Comparison of ENCODE assay signal across 16 cellular contexts in the genomic region with DNA sequence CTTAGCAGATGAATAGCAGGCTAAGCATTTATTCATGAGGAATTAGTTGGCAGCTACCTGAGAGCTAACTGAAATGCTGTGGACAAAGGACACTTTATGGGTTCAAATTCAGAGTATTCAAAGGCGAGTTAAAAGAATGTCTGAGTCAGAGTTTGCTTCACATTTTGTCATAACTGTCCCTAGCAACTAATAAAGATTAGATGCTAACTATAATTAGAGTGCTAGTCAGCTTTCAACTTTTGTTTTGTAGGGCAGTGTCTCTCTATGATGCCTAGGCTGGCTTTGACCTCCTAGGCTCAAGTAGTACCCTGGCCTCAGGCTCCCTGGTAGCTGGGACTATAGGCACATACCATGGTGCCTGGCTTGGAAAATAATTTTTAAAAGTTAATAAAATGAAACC. TPM values are rescaled to one million over a fixed set of nuclear protein-coding genes. Genes with fewer than 3 reads are reported as not detected.
DNase-seq lines count a peak whose midpoint lies in the region; ATAC-seq, FAIRE-seq and TF ChIP-seq lines count a peak whose summit lies in the region.
"Had no signal": no experiment of that assay in that cellular context is flagged by ENCODE, and none has a peak within 500 bp of the region (broad histone marks: within the 10 kb centered on the region; RNA-seq: fewer than 3 reads in every experiment).

No MANE protein-coding gene starts in this region.

- WGBS in GM23248 (ENCODE audit: low coverage in 1 of 2, low lambda C conversion rate in 2 of 2, missing lambda C conversion rate in 2 of 2), 2 experiments: 12 to 15% methylated on average over 1 of the region's 1 CpG
- 45 to 65% methylated on average over 1 of the region's 1 CpG for WGBS in body of pancreas, 2 donors

- intact Hi-C loops in body of pancreas (cut with DNase I): loop anchor here (5.0 kb wide), 1 partner anchor 144 kb away; no protein-coding TSS in a partner anchor

- in situ Hi-C loops in GM23248 (cut with MboI): no loop called here

- H3K9me3 ChIP-seq in GM23248 (ENCODE audit: low read depth) (no peaks in the 10 kb centered on the region), body of pancreas (no peaks in the 10 kb centered on the region)
- H3K9me3 ChIP-seq: Peyer's patch had no signal

- DNase-seq in GM23248 (peak; percentile 72), body of pancreas (no peak), kidney tubule cell (ENCODE audit: low spot score) (peak; percentile 66), HK-2 (ENCODE audit: unreplicated experiment) (no peak), germinal center (ENCODE audit: low spot score) (no peak), HTR-8/SVneo (ENCODE audit: insufficient read length, low spot score) (no peak), kidney glomerular epithelial cell (lab: John Stamatoyannopoulos, UW) (no peak)
- DNase-seq: activated CD4-positive, alpha-beta T cell treated with anti-CD3 and anti-CD28 coated beads, Interleukin-2, amount 50 U/mL, for 1 hour; NCI-H2029; NCI-H526 treated with DMSO at 0.1 percent for 48 hours; Peyer's patch; stimulated activated CD4-positive, alpha-beta T cell treated with anti-CD3 and anti-CD28 coated beads, Interleukin-2, amount 100 ng/mL, for 48 hours; T-helper 2 cell had no signal

- no peak for TF ChIP-seq CTCF in body of pancreas (IDR thresholded peaks at IDR 0.05)

- H3K4me1 ChIP-seq in ACC112 (ENCODE audit: control insufficient read depth, insufficient read depth, low read length, unreplicated experiment) (peaks cover 42% of the 10 kb centered on the region), GM23248 (ENCODE audit: insufficient read depth) (peaks cover 48% of the 10 kb centered on the region), body of pancreas (peaks cover 44% of the 10 kb centered on the region)

- FAIRE-seq in HTR-8/SVneo (lab: Jason Lieb, UNC): no peak
- FAIRE-seq: GM12892 had no signal

- H3K27ac ChIP-seq in ACC112 (ENCODE audit: low read depth, low read length) (peak overlapping the region; percentile 50), GM23248 (peak overlapping the region; percentile 63), body of pancreas (peak overlapping the region in 3 of 4 donors; percentile 60 to 96 (median 61))
- H3K27ac ChIP-seq: KMS-11, Peyer's patch had no signal

- H3K79me2 ChIP-seq in ACC112 (ENCODE audit: control insufficient read depth, insufficient read depth, low read length, unreplicated experiment): peaks cover 73% of the 10 kb centered on the region
- peaks cover 94% of the 10 kb centered on the region for H3K79me2 ChIP-seq in GM23248 (ENCODE audit: insufficient read depth)

- peaks cover 63% of the 10 kb centered on the region for H3K36me3 ChIP-seq in ACC112 (ENCODE audit: insufficient read depth, low read length)
- H3K36me3 ChIP-seq in GM23248 (ENCODE audit: low read depth): peaks cover 58% of the 10 kb centered on the region
- H3K36me3 ChIP-seq in body of pancreas (replicated peaks in 1 of 2; ENCODE audit: insufficient read depth in 1 of 2, low read depth in 2 of 2): peaks cover 8 to 9% of the 10 kb centered on the region in 2 donors

- no peak overlapping the region for H2AFZ ChIP-seq in ACC112 (ENCODE audit: low read length, unreplicated experiment)
- H2AFZ ChIP-seq in GM23248: no peak overlapping the region

- peak; percentile 2 for ATAC-seq in body of pancreas

- H3K4me3 ChIP-seq in ACC112 (ENCODE audit: low read depth, low read length): peak overlapping the region; percentile 52; the same call in 1 of the 2 replicates
- H3K4me3 ChIP-seq in GM23248: peak overlapping the region; percentile 14; the same call in 1 of the 2 replicates
- no peak overlapping the region for H3K4me3 ChIP-seq in body of pancreas
- H3K4me3 ChIP-seq: Peyer's patch had no signal

- H3F3A ChIP-seq in GM23248 (ENCODE audit: insufficient read depth): peaks cover 23% of the 10 kb centered on the region; the same call in 1 of the 2 replicates

- peak overlapping the region; percentile 33 for H3K4me2 ChIP-seq in GM23248 (ENCODE audit: unreplicated experiment)
- H3K4me2 ChIP-seq: KMS-11 had no signal

- H4K20me1 ChIP-seq in GM23248 (ENCODE audit: insufficient read depth): peaks cover 10% of the 10 kb centered on the region

- H3K27me3 ChIP-seq in ACC112 (ENCODE audit: insufficient read depth, low read length) (no peaks in the 10 kb centered on the region), GM23248 (replicated peaks; ENCODE audit: insufficient read depth) (no peaks in the 10 kb centered on the region), body of pancreas (no peaks in the 10 kb centered on the region)
- H3K27me3 ChIP-seq: Peyer's patch had no signal

- no peaks in the 10 kb centered on the region for H3K9me2 ChIP-seq in GM23248 (ENCODE audit: insufficient read depth)

- peak overlapping the region; percentile 11; the same call in 1 of the 2 replicates for H3K9ac ChIP-seq in GM23248
- H3K9ac ChIP-seq: KMS-11 had no signal

- no peak for TF ChIP-seq POLR2A in body of pancreas (IDR thresholded peaks at IDR 0.05)

RNA-seq across cellular contexts. Expression of a gene that starts 4.6 kb away (rescaled TPM):
- 12.5 and 16.4 TPM in 2 replicates for total RNA-seq in GM23248 (2014; rRNA removed; shearing (Covaris generic))
- 14.9 and 15.1 TPM in 2 replicates for polyA plus RNA-seq in GM23248 (2016; fragmentation: Nextera tagmentation; extraction: Ambion mirVana)
- 10 to 100 TPM; 27.2 to 27.4 TPM for total RNA-seq in body of pancreas

Comparison
In these comparisons a context has a peak if more than half of its experiments do, and no peak if none do; other contexts are left out.
1. H3K4me3 ChIP-seq: peak in ACC112 (single experiment) and GM23248 (single experiment); none in body of pancreas (0 of 2).
2. DNase-seq: peak in GM23248 (single experiment) and kidney tubule cell (single experiment); none in body of pancreas (0 of 4), HK-2 (single experiment), germinal center (single experiment), HTR-8/SVneo (single experiment) and kidney glomerular epithelial cell (single experiment).
3. Peak in every context shown above with its lines, with median percentiles within 50 percentile points of each other: H3K27ac ChIP-seq.